ENCODE assay signal across 8 cellular contexts in the genomic region with DNA sequence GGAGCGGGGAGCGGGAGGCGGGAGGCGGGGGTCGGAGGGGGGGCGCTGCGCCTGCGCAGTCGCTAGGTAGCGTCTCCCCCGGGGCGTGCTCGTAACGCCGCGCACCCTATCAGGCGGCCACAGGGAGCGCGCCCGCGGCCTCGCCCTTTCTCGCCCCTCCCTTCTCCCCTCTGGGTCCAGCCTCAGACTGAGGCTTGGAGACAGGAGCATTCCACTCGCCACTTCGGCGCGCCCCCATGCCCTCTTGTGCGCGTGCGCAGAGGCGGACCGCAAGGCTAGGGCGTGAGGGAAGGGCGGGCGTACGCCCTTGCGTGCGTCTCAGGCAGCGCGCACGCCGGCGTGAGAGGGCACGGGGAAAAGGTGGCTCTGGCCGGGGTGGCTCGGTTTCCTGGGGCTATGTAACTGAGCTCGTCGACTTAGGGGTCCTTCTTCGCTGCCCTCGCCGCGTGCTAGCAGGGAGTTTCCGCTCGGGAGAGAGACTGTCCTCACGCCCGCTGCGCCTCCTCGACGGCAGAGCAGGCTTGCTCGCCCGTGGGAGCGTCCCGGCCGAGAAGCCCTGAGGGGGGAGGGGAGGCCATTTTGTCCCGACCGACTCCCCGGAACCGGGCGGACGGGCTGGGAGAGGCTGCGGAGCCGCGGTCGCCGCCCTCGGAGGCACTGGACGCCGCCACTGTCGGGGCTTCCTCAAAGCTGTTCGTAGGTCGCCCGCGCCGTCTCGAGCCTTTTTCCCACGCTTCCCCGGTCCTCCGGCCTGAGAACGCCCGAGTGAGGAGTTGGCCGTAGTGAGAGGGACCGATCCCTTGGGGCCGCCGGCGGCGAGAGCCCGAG. TPM values are rescaled to one million over a fixed set of nuclear protein-coding genes. Genes with fewer than 3 reads are reported as not detected.
DNase-seq lines count a peak whose midpoint lies in the region; ATAC-seq and TF ChIP-seq lines count a peak whose summit lies in the region.

Gene RAB10, plus strand, starts transcription at position 316 of the 828 bp plus-strand sequence. CDS start 525 bp downstream, outside the sequence.

- H3K4me3 ChIP-seq in GM12865 (ENCODE audit: low read depth, low read length) (peak within 1 kb of the TSS; percentile 90), trophoblast cell (ENCODE audit: low read depth, low read length) (peak within 1 kb of the TSS; percentile 99), transverse colon (peak within 1 kb of the TSS; percentile 81 to 93 (median 85))

- H3K14ac ChIP-seq in trophoblast cell (ENCODE audit: low read length), result peak within 1 kb of the TSS; percentile 99

- peak within 1 kb of the TSS; percentile 98 for H3K18ac ChIP-seq in trophoblast cell (ENCODE audit: low read length)

- H4K8ac ChIP-seq in trophoblast cell (ENCODE audit: low read depth, low read length), result peak within 1 kb of the TSS; percentile 96

- peak within 1 kb of the TSS; percentile 87 for H3K4ac ChIP-seq in trophoblast cell (ENCODE audit: low read depth, low read length)

- intact Hi-C loops in Right ventricle myocardium superior (cut with DNase I) (no loop called here), transverse colon (cut with DNase I; ENCODE audit: low total_unique reads) (no loop called here)

- H3K79me2 ChIP-seq in trophoblast cell (ENCODE audit: control insufficient read depth, insufficient read depth, low read length, poor library complexity), result peaks cover 28% of the 10 kb centered on the region

- peak within 1 kb of the TSS; percentile 98 for H2AK5ac ChIP-seq in trophoblast cell (ENCODE audit: low read length)

- H3K4me1 Mint-ChIP-seq in activated naive CD8-positive, alpha-beta T cell treated with anti-CD3 and anti-CD28 coated beads, Interleukin-2, amount 50 U/mL, for 24 hours, result peaks cover 36% of the 10 kb centered on the region

- peak within 1 kb of the TSS; percentile 98 for H4K12ac ChIP-seq in trophoblast cell (ENCODE audit: low read depth, low read length)

- TF ChIP-seq POLR2A in transverse colon (IDR thresholded peaks at IDR 0.05), result peak; percentile 99

- peaks cover 25% of the 10 kb centered on the region for H3K36me3 Mint-ChIP-seq in activated naive CD8-positive, alpha-beta T cell treated with anti-CD3 and anti-CD28 coated beads, Interleukin-2, amount 50 U/mL, for 24 hours (ENCODE audit: low read depth)

- TF ChIP-seq EP300 in transverse colon (IDR thresholded peaks at IDR 0.05; ENCODE audit: low read depth), result no peak

- WGBS in trophoblast cell (ENCODE audit: extremely low coverage, insufficient coverage, insufficient read length), result no CpG with 5 or more reads among the region's 97 CpGs
- 2% methylated on average over 45 of the region's 97 CpGs; no CpG with 5 or more reads in 1 of the 2 donors for WGBS in transverse colon (ENCODE audit: low coverage in 1 of 2), 2 donors

- H2BK12ac ChIP-seq in trophoblast cell (ENCODE audit: low read length), result peak within 1 kb of the TSS; percentile 20

- peaks cover 2% of the 10 kb centered on the region for H3K27me3 Mint-ChIP-seq in activated naive CD8-positive, alpha-beta T cell treated with anti-CD3 and anti-CD28 coated beads, Interleukin-2, amount 50 U/mL, for 24 hours

- peak; percentile 93 for ATAC-seq in HG02763 (IDR thresholded peaks at IDR 0.05; ENCODE audit: unreplicated experiment)
- peak; percentile 91 for ATAC-seq in activated naive CD8-positive, alpha-beta T cell treated with anti-CD3 and anti-CD28 coated beads, Interleukin-2, amount 50 U/mL, for 24 hours
- peak; percentile 96 for ATAC-seq in Right ventricle myocardium superior (ENCODE audit: poor library complexity)

- H3K4me1 ChIP-seq in trophoblast cell (ENCODE audit: control insufficient read depth in 1 of 2, insufficient read depth in 2 of 2, low read length in 2 of 2) (peaks cover 4 to 11% of the 10 kb centered on the region in 2 experiments), transverse colon (peaks cover 7 to 39% (median 26%) of the 10 kb centered on the region in 4 donors)

- H3K27ac Mint-ChIP-seq in activated naive CD8-positive, alpha-beta T cell treated with anti-CD3 and anti-CD28 coated beads, Interleukin-2, amount 50 U/mL, for 24 hours, result peak within 1 kb of the TSS; percentile 93

- peak within 1 kb of the TSS; percentile 93 for H2AFZ ChIP-seq in trophoblast cell (ENCODE audit: insufficient read depth, low read length, poor library complexity)

- H3K23ac ChIP-seq in trophoblast cell (ENCODE audit: low read length), result peak within 1 kb of the TSS; percentile 34

- peak; percentile 100 for DNase-seq in GM12865 (ENCODE audit: low read depth)
- peak; percentile 97 for DNase-seq in NCI-H1417 treated with DMSO at 0.1 percent for 48 hours (lab: John Stamatoyannopoulos, UW)
- DNase-seq in SW480 (ENCODE audit: low spot score), result peak; percentile 99
- DNase-seq in activated naive CD8-positive, alpha-beta T cell treated with anti-CD3 and anti-CD28 coated beads, Interleukin-2, amount 50 U/mL, for 24 hours, result peak; percentile 99
- peak; percentile 100 for DNase-seq in Right ventricle myocardium superior
- DNase-seq in trophoblast cell, result peak; percentile 100
- peak; percentile 100 for DNase-seq in transverse colon

- H2BK5ac ChIP-seq in trophoblast cell (ENCODE audit: low read depth, low read length, poor library complexity), result peak within 1 kb of the TSS; percentile 97

- H3K27me3 ChIP-seq in trophoblast cell (ENCODE audit: insufficient read depth, low read length), result no peaks in the 10 kb centered on the region
- H3K27me3 ChIP-seq in transverse colon, result no peaks in the 10 kb centered on the region

- peaks cover 0 to 9% of the 10 kb centered on the region in 2 experiments for H3K36me3 ChIP-seq in trophoblast cell (ENCODE audit: control insufficient read depth in 1 of 2, insufficient read depth in 2 of 2, low read length in 2 of 2)
- H3K36me3 ChIP-seq in transverse colon, result no peaks in the 10 kb centered on the region

- H3K4me2 ChIP-seq in trophoblast cell (ENCODE audit: low read length), result peak within 1 kb of the TSS; percentile 80

- H4K91ac ChIP-seq in trophoblast cell (ENCODE audit: low read depth, low read length), result peak within 1 kb of the TSS; percentile 96

- no peak for TF ChIP-seq CTCF in GM12865 (IDR thresholded peaks at IDR 0.05; ENCODE audit: insufficient read depth, low read depth, low read length, missing control alignments)
- peak in 4 of 5 experiments; percentile 7 to 28 (median 16) for TF ChIP-seq CTCF in transverse colon (IDR thresholded peaks at IDR 0.05)

- H3K9me3 Mint-ChIP-seq in activated naive CD8-positive, alpha-beta T cell treated with anti-CD3 and anti-CD28 coated beads, Interleukin-2, amount 50 U/mL, for 24 hours, result no peaks in the 10 kb centered on the region

- H3K9ac ChIP-seq in trophoblast cell (ENCODE audit: low read length), result peak within 1 kb of the TSS; percentile 99

- H2BK120ac ChIP-seq in trophoblast cell (ENCODE audit: insufficient read depth, low read length, poor library complexity), result peak within 1 kb of the TSS; percentile 93

- in situ Hi-C loops in transverse colon (cut with MboI; ENCODE audit: low pct_ligation_motif_present in 1 of 4, low pct_unique_long_range_greater_than_20kb in 1 of 4, low sequenced_read_pairs in 3 of 4), result no loop called here

- peak within 1 kb of the TSS; percentile 99 for H3K27ac ChIP-seq in trophoblast cell (ENCODE audit: low read depth, low read length)
- peak within 1 kb of the TSS; percentile 93 to 99 (median 96) for H3K27ac ChIP-seq in transverse colon

- peak within 1 kb of the TSS; percentile 99 for H3K4me3 Mint-ChIP-seq in activated naive CD8-positive, alpha-beta T cell treated with anti-CD3 and anti-CD28 coated beads, Interleukin-2, amount 50 U/mL, for 24 hours

- H3K9me3 ChIP-seq in trophoblast cell (ENCODE audit: insufficient read depth, low read depth, low read length) (no peaks in the 10 kb centered on the region), transverse colon (no peaks in the 10 kb centered on the region)

- peaks cover 14% of the 10 kb centered on the region for H3K79me1 ChIP-seq in trophoblast cell (ENCODE audit: low read length)

RNA-seq across cellular contexts. Expression of gene RAB10, which starts in this region (rescaled TPM):
- total RNA-seq in Right ventricle myocardium superior, result 91.9 TPM
- polyA plus RNA-seq in trophoblast cell (2013), result 138 and 141 TPM in 2 replicates
- 100 to 1,000 TPM in 3 of 4 donors, 10 to 100 TPM in 1; 99.5 to 150 (median 144) TPM for total RNA-seq in transverse colon

Comparison
In these comparisons a context has a peak if more than half of its experiments do, and no peak if none do; other contexts are left out.
1. Peak in every context shown above with its lines: DNase-seq, ATAC-seq, H3K4me3 ChIP-seq and H3K27ac ChIP-seq.